Comparison of ENCODE assay signal across 30 cellular contexts in the genomic region with DNA sequence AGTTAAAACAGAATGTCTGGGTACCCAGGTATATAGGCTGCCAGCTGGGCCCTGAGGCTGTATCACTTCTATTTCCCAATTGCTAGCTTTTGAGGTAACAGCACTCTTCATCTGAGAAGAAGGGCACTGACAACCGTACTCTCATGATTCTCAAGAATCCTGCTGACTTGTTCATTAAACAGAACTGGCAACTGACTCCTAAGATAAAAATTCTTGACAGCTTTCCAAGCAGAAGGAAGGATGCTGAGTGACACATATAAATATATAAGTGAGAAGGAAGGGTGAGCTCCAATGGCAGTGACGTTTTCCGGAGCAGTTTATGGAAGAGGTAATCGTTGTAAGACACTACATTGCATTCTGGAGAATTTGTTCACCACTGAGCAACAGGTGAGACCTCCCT.
"Had no signal": no experiment of that assay in that cellular context is flagged by ENCODE, and none has a peak within 500 bp of the region (broad histone marks: within the 10 kb centered on the region; RNA-seq: fewer than 3 reads in every experiment).

No MANE protein-coding gene starts in this region.

- FAIRE-seq: islet of Langerhans had no signal

- H3K4me1 Mint-ChIP-seq: naive thymus-derived CD4-positive, alpha-beta T cell; stimulated activated memory B cell treated with anti-CD40 and anti-IgM and Interleukin-4, amounts not matched to agents 10 μg/mL and 1 μg/mL and 100 μg/mL, for 72 hours had no signal

- H3K4me3 ChIP-seq: left ventricle myocardium inferior, lung, right atrium auricular region, spleen, stomach, testis, thyroid gland, transverse colon, upper lobe of left lung, vagina had no signal

- H3K36me3 ChIP-seq: left ventricle myocardium inferior, neutrophil, right atrium auricular region, spleen, stomach, thyroid gland, transverse colon, upper lobe of left lung, vagina had no signal

- ATAC-seq: naive thymus-derived CD4-positive, alpha-beta T cell; natural killer cell treated with Interleukin-12 subunit alpha and Interleukin-12 subunit beta and Interleukin-15 and Interleukin-18, amount 100 ng/mL, for 72 hours; sciatic nerve; stimulated activated memory B cell treated with anti-CD40 and anti-IgM and Interleukin-4, amounts not matched to agents 10 μg/mL and 1 μg/mL and 100 μg/mL, for 72 hours had no signal

- H2AFZ ChIP-seq: parathyroid adenoma had no signal

- DNase-seq: head of caudate nucleus; hippocampal formation; kidney; left ventricle myocardium inferior; mesendoderm; naive thymus-derived CD4-positive, alpha-beta T cell; occipital lobe; small intestine; spleen; stimulated activated CD4-positive, alpha-beta T cell treated with anti-CD3 and anti-CD28 coated beads, Interleukin-1b, Interleukin-23, amount 100 ng/mL, for 48 hours; stimulated activated CD4-positive, alpha-beta T cell treated with anti-CD3 and anti-CD28 coated beads, Interleukin-2, amount 100 ng/mL, for 48 hours; stimulated activated CD4-positive, alpha-beta T cell treated with anti-CD3 and anti-CD28 coated beads, Interleukin-4, amount 100 ng/mL, for 4 hours; stimulated activated CD8-positive, alpha-beta memory T cell treated with anti-CD3 and anti-CD28 coated beads, Interleukin-4, amount 100 ng/mL, for 48 hours; stimulated activated naive CD4-positive, alpha-beta T cell treated with Interleukin-2 at 50 U/mL for 16 hours; stomach; testis; thyroid gland; transverse colon; upper lobe of left lung had no signal

- H3K9me3 ChIP-seq: left ventricle myocardium inferior, neutrophil, right atrium auricular region, spleen, stomach, testis, thyroid gland, transverse colon, upper lobe of left lung, vagina had no signal

- H3K9ac ChIP-seq: parathyroid adenoma had no signal

- H3K79me2 ChIP-seq: parathyroid adenoma had no signal

- H3K27ac ChIP-seq: left ventricle myocardium inferior, neutrophil, parathyroid adenoma, right atrium auricular region, spleen, stomach, testis, thyroid gland, transverse colon, upper lobe of left lung, vagina had no signal

- H3K27me3 ChIP-seq: neutrophil, right atrium auricular region, spleen, stomach, testis, thyroid gland, transverse colon, upper lobe of left lung, vagina had no signal

- H3K4me1 ChIP-seq: left ventricle myocardium inferior, parathyroid adenoma, right atrium auricular region, spleen, stomach, testis, thyroid gland, transverse colon, upper lobe of left lung, vagina had no signal

- H3K27ac Mint-ChIP-seq: mesothelial cell of epicardium; naive thymus-derived CD4-positive, alpha-beta T cell; natural killer cell treated with Interleukin-12 subunit alpha and Interleukin-12 subunit beta and Interleukin-15 and Interleukin-18, amount 100 ng/mL, for 72 hours; stimulated activated memory B cell treated with anti-CD40 and anti-IgM and Interleukin-4, amounts not matched to agents 10 μg/mL and 1 μg/mL and 100 μg/mL, for 72 hours had no signal

- H3K9me3 Mint-ChIP-seq: mesothelial cell of epicardium; natural killer cell treated with Interleukin-12 subunit alpha and Interleukin-12 subunit beta and Interleukin-15 and Interleukin-18, amount 100 ng/mL, for 72 hours; stimulated activated memory B cell treated with anti-CD40 and anti-IgM and Interleukin-4, amounts not matched to agents 10 μg/mL and 1 μg/mL and 100 μg/mL, for 72 hours had no signal

- H3K4me3 Mint-ChIP-seq: mesothelial cell of epicardium; naive thymus-derived CD4-positive, alpha-beta T cell; natural killer cell treated with Interleukin-12 subunit alpha and Interleukin-12 subunit beta and Interleukin-15 and Interleukin-18, amount 100 ng/mL, for 72 hours; neural crest cell; stimulated activated memory B cell treated with anti-CD40 and anti-IgM and Interleukin-4, amounts not matched to agents 10 μg/mL and 1 μg/mL and 100 μg/mL, for 72 hours had no signal
